ENCODE assay signal across 16 cellular contexts in the genomic region with DNA sequence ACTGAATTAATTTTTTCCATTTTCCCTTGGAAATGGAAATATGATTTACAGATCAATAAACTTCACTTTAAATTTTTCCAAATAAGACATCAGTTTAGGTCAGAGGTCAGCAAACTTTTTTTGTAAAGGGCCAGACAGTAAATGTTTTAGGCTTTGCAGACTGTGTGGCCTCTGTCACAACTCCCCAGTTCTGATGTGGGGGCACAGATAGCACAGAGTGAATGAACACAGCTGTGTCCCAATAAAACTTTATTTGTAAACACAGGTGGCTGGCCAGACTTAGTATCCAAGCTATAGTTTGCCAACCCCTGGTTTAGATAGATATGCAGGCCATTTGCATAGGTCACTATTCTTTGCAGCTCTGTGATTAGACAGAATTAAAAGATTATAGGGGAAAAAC. TPM values are rescaled to one million over a fixed set of nuclear protein-coding genes. Genes with fewer than 3 reads are reported as not detected.
DNase-seq lines count a peak whose midpoint lies in the region; ATAC-seq and TF ChIP-seq lines count a peak whose summit lies in the region.
"Had no signal": no experiment of that assay in that cellular context is flagged by ENCODE, and none has a peak within 500 bp of the region (broad histone marks: within the 10 kb centered on the region; RNA-seq: fewer than 3 reads in every experiment).

No MANE protein-coding gene starts in this region.

- intact Hi-C loops in heart right ventricle (cut with DNase I): loop anchor here in 1 of 10 donors (10.0 kb wide), 1 partner anchor 58 kb away; the partner anchor contains the start of gene WDSUB1
- intact Hi-C loops in Right ventricle myocardium superior (cut with DNase I): no loop called here
- intact Hi-C loops in thyroid gland (cut with DNase I): no loop called here

- TF ChIP-seq CTCF in heart right ventricle (IDR thresholded peaks at IDR 0.05): no peak
- TF ChIP-seq CTCF in thyroid gland (IDR thresholded peaks at IDR 0.05): no peak

- ATAC-seq in heart right ventricle: no peak
- ATAC-seq in Right ventricle myocardium superior (ENCODE audit: poor library complexity): no peak
- ATAC-seq in activated CD8-positive, alpha-beta T cell treated with anti-CD3 and anti-CD28 coated beads, Interleukin-2, amount 10 ng/mL, durations not matched to agents 7 days and 5 days: no peak
- no peak for ATAC-seq in HG03442 (IDR thresholded peaks at IDR 0.05; ENCODE audit: unreplicated experiment)

- CTCF ChIA-PET in activated CD8-positive, alpha-beta T cell treated with anti-CD3 and anti-CD28 coated beads, Interleukin-2, amount 10 ng/mL, durations not matched to agents 7 days and 5 days (lab: Charles Lee): interaction anchor here (0.7 to 1.4 kb wide), 3 partner anchors 12 to 61 kb away, joined by 3 read pairs; no protein-coding TSS in a partner anchor

- POLR2A ChIA-PET in activated CD8-positive, alpha-beta T cell treated with anti-CD3 and anti-CD28 coated beads, Interleukin-2, amount 10 ng/mL, durations not matched to agents 7 days and 5 days (lab: Charles Lee): interaction anchor here (1.5 kb wide), 1 partner anchor 486 kb away, joined by 6 read pairs; the partner anchor contains the start of gene MARCHF7

- H3K27me3 ChIP-seq in heart right ventricle: no peaks in the 10 kb centered on the region
- H3K27me3 ChIP-seq in thyroid gland: no peaks in the 10 kb centered on the region
- H3K27me3 ChIP-seq: neutrophil, tibial nerve had no signal

- peaks cover 0 to 98% (median 51%) of the 10 kb centered on the region in 9 donors for H3K36me3 ChIP-seq in heart right ventricle
- peaks cover 14 to 26% of the 10 kb centered on the region in 2 donors for H3K36me3 ChIP-seq in thyroid gland
- H3K36me3 ChIP-seq: neutrophil had no signal

- H3K4me3 Mint-ChIP-seq in activated CD8-positive, alpha-beta T cell treated with anti-CD3 and anti-CD28 coated beads, Interleukin-2, amount 10 ng/mL, durations not matched to agents 7 days and 5 days: no peak overlapping the region
- H3K4me3 Mint-ChIP-seq: CD4-positive, CD25-positive, alpha-beta regulatory T cell; stimulated activated naive B cell treated with anti-CD40 and anti-IgM and Interleukin-4, amounts not matched to agents 10 μg/mL and 1 μg/mL and 100 μg/mL, for 72 hours had no signal

- no peaks in the 10 kb centered on the region for H3K9me3 Mint-ChIP-seq in activated CD8-positive, alpha-beta T cell treated with anti-CD3 and anti-CD28 coated beads, Interleukin-2, amount 10 ng/mL, durations not matched to agents 7 days and 5 days (ENCODE audit: insufficient read depth)
- H3K9me3 Mint-ChIP-seq: CD4-positive, CD25-positive, alpha-beta regulatory T cell; stimulated activated naive B cell treated with anti-CD40 and anti-IgM and Interleukin-4, amounts not matched to agents 10 μg/mL and 1 μg/mL and 100 μg/mL, for 72 hours had no signal

- H3K36me3 Mint-ChIP-seq in activated CD8-positive, alpha-beta T cell treated with anti-CD3 and anti-CD28 coated beads, Interleukin-2, amount 10 ng/mL, durations not matched to agents 7 days and 5 days (ENCODE audit: low read depth): peaks cover 4% of the 10 kb centered on the region
- H3K36me3 Mint-ChIP-seq: CD4-positive, CD25-positive, alpha-beta regulatory T cell had no signal

- no peak overlapping the region for H3K4me3 ChIP-seq in heart right ventricle
- H3K4me3 ChIP-seq in thyroid gland (replicated peaks in 1 of 3): no peak overlapping the region
- H3K4me3 ChIP-seq: mucosa of descending colon, tibial nerve had no signal

- H3K4me1 ChIP-seq in heart right ventricle: peaks cover 7 to 60% (median 37%) of the 10 kb centered on the region in 9 donors
- peaks cover 8 to 18% of the 10 kb centered on the region in 2 donors for H3K4me1 ChIP-seq in thyroid gland
- H3K4me1 ChIP-seq: tibial nerve had no signal

- H3K27ac ChIP-seq in heart right ventricle (peak overlapping the region; percentile 58 to 84 (median 77)), cingulate gyrus (ENCODE audit: low read depth, low read length) (peak overlapping the region; percentile 3), thyroid gland (peak overlapping the region; percentile 54 to 62 (median 56))
- H3K27ac ChIP-seq: neutrophil had no signal

- H3K4me1 Mint-ChIP-seq in activated CD8-positive, alpha-beta T cell treated with anti-CD3 and anti-CD28 coated beads, Interleukin-2, amount 10 ng/mL, durations not matched to agents 7 days and 5 days (ENCODE audit: low read depth): peaks cover 45% of the 10 kb centered on the region

- H3K9me3 ChIP-seq in heart right ventricle (no peaks in the 10 kb centered on the region), thyroid gland (no peaks in the 10 kb centered on the region)
- H3K9me3 ChIP-seq: mucosa of descending colon, neutrophil, tibial nerve had no signal

- H3K27ac Mint-ChIP-seq in activated CD8-positive, alpha-beta T cell treated with anti-CD3 and anti-CD28 coated beads, Interleukin-2, amount 10 ng/mL, durations not matched to agents 7 days and 5 days: no peak overlapping the region
- H3K27ac Mint-ChIP-seq: stimulated activated naive B cell treated with anti-CD40 and anti-IgM and Interleukin-4, amounts not matched to agents 10 μg/mL and 1 μg/mL and 100 μg/mL, for 72 hours had no signal

- DNase-seq in heart right ventricle: no peak
- DNase-seq in Right ventricle myocardium superior: no peak
- DNase-seq in NCI-H69 (lab: John Stamatoyannopoulos, UW): peak; percentile 43
- DNase-seq in thyroid gland: no peak
- no peak for DNase-seq in NCI-H526 (lab: John Stamatoyannopoulos, UW)
- DNase-seq in activated CD8-positive, alpha-beta T cell treated with anti-CD3 and anti-CD28 coated beads, Interleukin-2, amount 10 ng/mL, durations not matched to agents 7 days and 5 days: no peak
- DNase-seq: amygdala; hypothalamus; mucosa of descending colon; NCI-H774; stimulated activated naive B cell treated with anti-CD40 and anti-IgM and Interleukin-4, amounts not matched to agents 10 μg/mL and 1 μg/mL and 100 μg/mL, for 72 hours had no signal

- H3K27me3 Mint-ChIP-seq in activated CD8-positive, alpha-beta T cell treated with anti-CD3 and anti-CD28 coated beads, Interleukin-2, amount 10 ng/mL, durations not matched to agents 7 days and 5 days (ENCODE audit: low read depth): peaks cover 3% of the 10 kb centered on the region
- H3K27me3 Mint-ChIP-seq: stimulated activated naive B cell treated with anti-CD40 and anti-IgM and Interleukin-4, amounts not matched to agents 10 μg/mL and 1 μg/mL and 100 μg/mL, for 72 hours had no signal

- TF ChIP-seq POLR2A in thyroid gland (IDR thresholded peaks at IDR 0.05): no peak

RNA-seq across cellular contexts. Expression of gene WDSUB1, which starts 59.9 kb away (rescaled TPM):
- 10 to 100 TPM in 4 of 10 donors, 1 to 10 TPM in 6; 5.3 to 11.9 (median 9.3) TPM for total RNA-seq in heart right ventricle
- 10 to 100 TPM in 1 of 2 donors, 1 to 10 TPM in 1; 4.3 to 13.8 TPM for polyA plus RNA-seq in heart right ventricle
- 10.8 TPM for total RNA-seq in Right ventricle myocardium superior
- 10 to 100 TPM; 13.2 to 22.9 (median 18.2) TPM for total RNA-seq in thyroid gland
- total RNA-seq in activated CD8-positive, alpha-beta T cell treated with anti-CD3 and anti-CD28 coated beads, Interleukin-2, amount 10 ng/mL, durations not matched to agents 7 days and 5 days: 1 to 10 TPM; 5.3 to 5.9 TPM

Comparison
In these comparisons a context has a peak if more than half of its experiments do, and no peak if none do; other contexts are left out.
1. H3K27ac ChIP-seq: peak in every context shown above with its lines; median percentile 77 in heart right ventricle; 56 in thyroid gland; 3 in cingulate gyrus.